14 cellular contexts compared by ENCODE assay signal in genomic region chr4:124806403-124806802, GRCh38.
A peak's percentile ranks its signal among the peaks of the same experiment; 100 is the strongest.
DNase-seq lines count a peak whose midpoint lies in the region; ATAC-seq lines count a peak whose summit lies in the region.
"Had no signal": no experiment of that assay in that cellular context is flagged by ENCODE, and none has a peak within 500 bp of the region (broad histone marks: within the 10 kb centered on the region; RNA-seq: fewer than 3 reads in every experiment).

No MANE protein-coding gene starts in this region.

- ATAC-seq in GM21423 (IDR thresholded peaks at IDR 0.05; ENCODE audit: unreplicated experiment) = no peak
- ATAC-seq in HG02938 (IDR thresholded peaks at IDR 0.05; ENCODE audit: unreplicated experiment) = no peak
- ATAC-seq: right cardiac atrium had no signal

- DNase-seq in EL (peak; percentile 24), HS-5 (ENCODE audit: low read depth) (peak; percentile 29), astrocyte of the hippocampus (ENCODE audit: low read depth, low spot score) (peak; percentile 94), islet precursor cell (peak; percentile 45), NCI-H2196 (lab: John Stamatoyannopoulos, UW; ENCODE audit: unreplicated experiment) (no peak)
- DNase-seq: activated CD4-positive, alpha-beta T cell treated with anti-CD3 and anti-CD28 coated beads for 48 hours; activated T-cell treated with anti-CD3 and anti-CD28 coated beads, Interleukin-2, amount 50 U/mL, for 1 hour; C1 segment of cervical spinal cord; KBM-7; right cardiac atrium; SIG-M5; stimulated activated CD4-positive, alpha-beta T cell treated with anti-CD3 and anti-CD28 coated beads, Interleukin-2, amount 100 ng/mL, for 24 hours had no signal
